Comparison of ENCODE assay signal across 19 cellular contexts in genomic region chr17:28124962-28125361, GRCh38.
"Had no signal": no experiment of that assay in that cellular context is flagged by ENCODE, and none has a peak within 500 bp of the region (broad histone marks: within the 10 kb centered on the region; RNA-seq: fewer than 3 reads in every experiment).

No MANE protein-coding gene starts in this region.

- H3K4me3 ChIP-seq: esophagus squamous epithelium, smooth muscle cell, tibial nerve, uterus had no signal

- H3K4me1 ChIP-seq: esophagus squamous epithelium, uterus had no signal

- H3K36me3 ChIP-seq: uterus had no signal

- H3K9me3 ChIP-seq: esophagus squamous epithelium, tibial nerve, uterus had no signal

- ATAC-seq: activated CD8-positive, alpha-beta T cell treated with anti-CD3 and anti-CD28 coated beads for 36 hours; activated T-cell treated with anti-CD3 and anti-CD28 coated beads, Interleukin-2, amount 50 U/mL, for 4 hours; naive thymus-derived CD8-positive, alpha-beta T cell; right cardiac atrium had no signal

- DNase-seq: activated B cell treated with CpG ODN at 0.5 μM for 24 hours; activated CD4-positive, alpha-beta T cell treated with anti-CD3 and anti-CD28 coated beads for 48 hours; activated CD8-positive, alpha-beta T cell treated with anti-CD3 and anti-CD28 coated beads for 36 hours; activated effector memory CD4-positive, alpha-beta T cell treated with anti-CD3 and anti-CD28 coated beads, Interleukin-2, amount 50 U/mL, for 16 hours; activated T-cell treated with anti-CD3 and anti-CD28 coated beads, Interleukin-2, amount 50 U/mL, for 4 hours; amniotic stem cell; cortex of kidney; effector CD4-positive, alpha-beta T cell; esophagus squamous epithelium; glutamatergic neuron; naive thymus-derived CD8-positive, alpha-beta T cell; right cardiac atrium; stimulated activated CD4-positive, alpha-beta T cell treated with anti-CD3 and anti-CD28 coated beads, Interleukin-4, amount 100 ng/mL, for 4 hours; stimulated activated CD8-positive, alpha-beta memory T cell treated with anti-CD3 and anti-CD28 coated beads, Interleukin-4, amount 100 ng/mL, for 48 hours; stimulated activated naive CD4-positive, alpha-beta T cell treated with Interleukin-2 at 50 U/mL for 16 hours; substantia nigra; uterus had no signal

- H3K27me3 ChIP-seq: esophagus squamous epithelium, tibial nerve, uterus had no signal

- H3K27ac ChIP-seq: esophagus squamous epithelium, tibial nerve, uterus had no signal
